In genomic region chr2:35978218-35978617, GRCh38 we compare ENCODE assay signal across 9 cellular contexts.
DNase-seq lines count a peak whose midpoint lies in the region; ATAC-seq lines count a peak whose summit lies in the region.
"Had no signal": no experiment of that assay in that cellular context is flagged by ENCODE, and none has a peak within 500 bp of the region (broad histone marks: within the 10 kb centered on the region; RNA-seq: fewer than 3 reads in every experiment).

No MANE protein-coding gene starts in this region.

- no peaks in the 10 kb centered on the region for H3K4me1 Mint-ChIP-seq in effector memory CD8-positive, alpha-beta T cell (ENCODE audit: low read depth in 2 of 2)

- no peaks in the 10 kb centered on the region for H3K36me3 Mint-ChIP-seq in effector memory CD8-positive, alpha-beta T cell (ENCODE audit: insufficient read depth)

- H3K27ac Mint-ChIP-seq in effector memory CD8-positive, alpha-beta T cell: no peak overlapping the region

- ATAC-seq in GM18868 (IDR thresholded peaks at IDR 0.05; ENCODE audit: unreplicated experiment): peak; percentile 98
- peak; percentile 97 for ATAC-seq in GM21447 (IDR thresholded peaks at IDR 0.05; ENCODE audit: unreplicated experiment)
- peak; percentile 98 for ATAC-seq in HG03095 (IDR thresholded peaks at IDR 0.05; ENCODE audit: unreplicated experiment)
- peak; percentile 64 for ATAC-seq in effector memory CD8-positive, alpha-beta T cell (replicated peaks)

- no peaks in the 10 kb centered on the region for H3K9me3 Mint-ChIP-seq in effector memory CD8-positive, alpha-beta T cell

- H3K27me3 Mint-ChIP-seq in effector memory CD8-positive, alpha-beta T cell: no peaks in the 10 kb centered on the region

- DNase-seq in effector memory CD8-positive, alpha-beta T cell: no peak
- DNase-seq in activated gamma-delta T cell (lab: John Stamatoyannopoulos, UW): no peak
- DNase-seq in NOMO-1 treated with dmso at 0.1 percent for 144 hours (lab: John Stamatoyannopoulos, UW; ENCODE audit: unreplicated experiment): no peak
- DNase-seq in GM03348 (ENCODE audit: low spot score): no peak
- DNase-seq: DMS79, SJCRH30 had no signal

- peak overlapping the region in 1 of 2 donors; percentile 20 for H3K4me3 Mint-ChIP-seq in effector memory CD8-positive, alpha-beta T cell
